ENCODE assay signal across 8 cellular contexts in the genomic region with DNA sequence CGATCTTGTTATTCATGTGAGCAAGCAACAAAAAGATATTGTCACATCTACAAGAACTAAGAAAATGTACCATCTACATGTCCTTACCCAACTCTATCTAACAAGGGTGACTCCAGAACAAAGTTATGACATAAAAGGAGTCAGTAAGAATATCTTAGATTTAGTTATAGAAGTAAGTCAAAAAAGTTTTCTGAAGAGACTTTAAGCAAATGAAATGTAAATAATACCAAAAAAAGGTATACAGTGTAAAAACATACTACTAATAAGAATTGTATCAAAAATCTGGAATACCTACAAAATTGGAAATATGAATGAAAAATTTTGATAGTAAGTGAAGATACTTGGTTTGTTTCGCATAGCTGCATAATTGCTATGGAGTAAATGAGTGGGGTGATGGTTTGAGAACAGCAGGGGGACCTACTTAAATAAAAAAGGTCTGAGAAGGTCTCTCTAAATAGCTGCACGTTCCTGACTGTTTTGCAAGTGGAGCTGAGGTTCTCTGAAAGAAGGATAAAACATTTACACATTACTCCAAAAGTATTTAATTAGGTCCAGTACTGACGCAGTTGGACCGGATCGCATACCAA. TPM values are rescaled to one million over a fixed set of nuclear protein-coding genes. Genes with fewer than 3 reads are reported as not detected.
DNase-seq lines count a peak whose midpoint lies in the region; ATAC-seq and TF ChIP-seq lines count a peak whose summit lies in the region.

No MANE protein-coding gene starts in this region.

- H3K4me1 ChIP-seq in CD8-positive, alpha-beta T cell (ENCODE audit: insufficient read depth, low read length) = peaks cover 7% of the 10 kb centered on the region
- no peaks in the 10 kb centered on the region for H3K4me1 ChIP-seq in muscle layer of duodenum (ENCODE audit: control insufficient read depth in 1 of 2, insufficient read depth in 2 of 2, low read length in 2 of 2)

- ATAC-seq in CD8-positive, alpha-beta T cell = no peak
- no peak for ATAC-seq in activated naive CD8-positive, alpha-beta T cell treated with anti-CD3 and anti-CD28 coated beads, Interleukin-2, amount 10 ng/mL, durations not matched to agents 7 days and 5 days (ENCODE audit: low read depth)

- intact Hi-C loops in CD8-positive, alpha-beta T cell (cut with DNase I, micrococcal nuclease) = loop anchor here (1.0 to 10.0 kb wide), 14 partner anchors 75 to 1204 kb away; a partner anchor contains a TSS
- intact Hi-C loops in posterior vena cava (cut with DNase I) = loop anchor here in 1 of 2 donors (5.0 kb wide), 1 partner anchor 274 kb away; no protein-coding TSS in a partner anchor

- H3K4me3 ChIP-seq in CD8-positive, alpha-beta T cell (ENCODE audit: low read depth, low read length) = peak overlapping the region; percentile 56
- H3K4me3 ChIP-seq in muscle layer of duodenum (ENCODE audit: low read depth in 1 of 2, low read length in 2 of 2) = peak overlapping the region in 1 of 2 donors; percentile 49

- peaks cover 6% of the 10 kb centered on the region for H3K36me3 Mint-ChIP-seq in CD8-positive, alpha-beta T cell
- H3K36me3 Mint-ChIP-seq in activated naive CD8-positive, alpha-beta T cell treated with anti-CD3 and anti-CD28 coated beads, Interleukin-2, amount 10 ng/mL, durations not matched to agents 7 days and 5 days = peaks cover 2% of the 10 kb centered on the region
- H3K36me3 Mint-ChIP-seq in nephron progenitor cell (ENCODE audit: low read depth) = no peaks in the 10 kb centered on the region

- CTCF ChIA-PET in CD8-positive, alpha-beta T cell (lab: Charles Lee) = interaction anchor here (0.9 to 8.9 kb wide), 8 partner anchors 12 to 477 kb away, joined by 3 to 66 read pairs (median 3); no protein-coding TSS in a partner anchor

- no peaks in the 10 kb centered on the region for H3K9me3 Mint-ChIP-seq in CD8-positive, alpha-beta T cell
- H3K9me3 Mint-ChIP-seq in activated naive CD8-positive, alpha-beta T cell treated with anti-CD3 and anti-CD28 coated beads, Interleukin-2, amount 10 ng/mL, durations not matched to agents 7 days and 5 days = peaks cover 1% of the 10 kb centered on the region
- no peaks in the 10 kb centered on the region for H3K9me3 Mint-ChIP-seq in nephron progenitor cell

- H3K27ac Mint-ChIP-seq in CD8-positive, alpha-beta T cell = peak overlapping the region; percentile 96
- peak overlapping the region; percentile 97 for H3K27ac Mint-ChIP-seq in activated naive CD8-positive, alpha-beta T cell treated with anti-CD3 and anti-CD28 coated beads, Interleukin-2, amount 10 ng/mL, durations not matched to agents 7 days and 5 days
- no peak overlapping the region for H3K27ac Mint-ChIP-seq in nephron progenitor cell

- H3K27me3 Mint-ChIP-seq in CD8-positive, alpha-beta T cell (ENCODE audit: low read depth) = no peaks in the 10 kb centered on the region
- H3K27me3 Mint-ChIP-seq in activated naive CD8-positive, alpha-beta T cell treated with anti-CD3 and anti-CD28 coated beads, Interleukin-2, amount 10 ng/mL, durations not matched to agents 7 days and 5 days = no peaks in the 10 kb centered on the region
- peaks cover 13% of the 10 kb centered on the region for H3K27me3 Mint-ChIP-seq in nephron progenitor cell (ENCODE audit: low read depth, poor library complexity)

- H3K27ac ChIP-seq in CD8-positive, alpha-beta T cell (ENCODE audit: low read depth, low read length) = peak overlapping the region; percentile 80
- peak overlapping the region; percentile 84 for H3K27ac ChIP-seq in muscle layer of duodenum (ENCODE audit: low read length)

- H3K4me1 Mint-ChIP-seq in CD8-positive, alpha-beta T cell (ENCODE audit: low read depth) = peaks cover 29% of the 10 kb centered on the region
- peaks cover 52% of the 10 kb centered on the region for H3K4me1 Mint-ChIP-seq in activated naive CD8-positive, alpha-beta T cell treated with anti-CD3 and anti-CD28 coated beads, Interleukin-2, amount 10 ng/mL, durations not matched to agents 7 days and 5 days
- peaks cover 5% of the 10 kb centered on the region for H3K4me1 Mint-ChIP-seq in nephron progenitor cell

- no peaks in the 10 kb centered on the region for H3K36me3 ChIP-seq in CD8-positive, alpha-beta T cell (ENCODE audit: insufficient read depth, low read length)
- H3K36me3 ChIP-seq in muscle layer of duodenum (ENCODE audit: control insufficient read depth in 1 of 2, insufficient read depth in 2 of 2, low read length in 2 of 2) = no peaks in the 10 kb centered on the region

- no peaks in the 10 kb centered on the region for H3K27me3 ChIP-seq in CD8-positive, alpha-beta T cell (ENCODE audit: insufficient read depth, low read length)
- H3K27me3 ChIP-seq in muscle layer of duodenum (ENCODE audit: low read depth, low read length) = no peaks in the 10 kb centered on the region

- no peaks in the 10 kb centered on the region for H3K9me3 ChIP-seq in CD8-positive, alpha-beta T cell (ENCODE audit: low read length)
- no peaks in the 10 kb centered on the region for H3K9me3 ChIP-seq in muscle layer of duodenum (ENCODE audit: control insufficient read depth in 1 of 2, low read length in 2 of 2)

- no peak for TF ChIP-seq CTCF in CD8-positive, alpha-beta T cell (IDR thresholded peaks at IDR 0.05)
- no peak for TF ChIP-seq CTCF in nephron progenitor cell (IDR thresholded peaks at IDR 0.05)

- DNase-seq in CD8-positive, alpha-beta T cell = no peak
- DNase-seq in Kasumi-1 (lab: John Stamatoyannopoulos, UW) (peak; percentile 59 to 71), amygdala (lab: John Stamatoyannopoulos, UW) (no peak), nephron progenitor cell (no peak), NCI-H1105 (lab: John Stamatoyannopoulos, UW) (no peak), posterior vena cava (ENCODE audit: low spot score) (no peak)
- no peak for DNase-seq in activated naive CD8-positive, alpha-beta T cell treated with anti-CD3 and anti-CD28 coated beads, Interleukin-2, amount 10 ng/mL, durations not matched to agents 7 days and 5 days

- POLR2A ChIA-PET in CD8-positive, alpha-beta T cell (lab: Charles Lee) = interaction anchor here (0.7 to 2.2 kb wide), 7 partner anchors 13 to 465 kb away, joined by 3 to 11 read pairs (median 5); a partner anchor contains a TSS
- POLR2A ChIA-PET in activated naive CD8-positive, alpha-beta T cell treated with anti-CD3 and anti-CD28 coated beads, Interleukin-2, amount 10 ng/mL, durations not matched to agents 7 days and 5 days (lab: Charles Lee) = interaction anchor here (0.5 to 4.7 kb wide), 14 partner anchors 11 to 505 kb away, joined by 3 to 36 read pairs (median 4); a partner anchor contains a TSS

- H3K4me3 Mint-ChIP-seq in CD8-positive, alpha-beta T cell = peak overlapping the region; percentile 89
- peak overlapping the region; percentile 89 for H3K4me3 Mint-ChIP-seq in activated naive CD8-positive, alpha-beta T cell treated with anti-CD3 and anti-CD28 coated beads, Interleukin-2, amount 10 ng/mL, durations not matched to agents 7 days and 5 days
- H3K4me3 Mint-ChIP-seq in nephron progenitor cell = no peak overlapping the region

RNA-seq across cellular contexts. Expression of a gene that starts 51.0 kb away (rescaled TPM):
- total RNA-seq in CD8-positive, alpha-beta T cell = not detected
- total RNA-seq in activated naive CD8-positive, alpha-beta T cell treated with anti-CD3 and anti-CD28 coated beads, Interleukin-2, amount 10 ng/mL, durations not matched to agents 7 days and 5 days = 1 to 10 TPM in 1 of 2 experiments, under 1 TPM in 1; 0.89 to 1.5 TPM
- total RNA-seq in posterior vena cava = under 1 TPM; 0.19 to 0.83 TPM

Comparison
In these comparisons a context has a peak if more than half of its experiments do, and no peak if none do; other contexts are left out.
1. DNase-seq: peak in Kasumi-1 (2 of 2); none in CD8-positive, alpha-beta T cell (0 of 7), activated naive CD8-positive, alpha-beta T cell treated with anti-CD3 and anti-CD28 coated beads, Interleukin-2, amount 10 ng/mL, durations not matched to agents 7 days and 5 days (single experiment), amygdala (0 of 56), nephron progenitor cell (single experiment), NCI-H1105 (single experiment) and posterior vena cava (single experiment).